9 cellular contexts compared by ENCODE assay signal in genomic region chr1:218499021-218499691, GRCh38.
DNase-seq lines count a peak whose midpoint lies in the region; ATAC-seq, FAIRE-seq and TF ChIP-seq lines count a peak whose summit lies in the region.
"Had no signal": no experiment of that assay in that cellular context is flagged by ENCODE, and none has a peak within 500 bp of the region (broad histone marks: within the 10 kb centered on the region; RNA-seq: fewer than 3 reads in every experiment).

No MANE protein-coding gene starts in this region.

- H3K79me2 ChIP-seq in HepG2 (ENCODE audit: insufficient read depth, low read length) (no peaks in the 10 kb centered on the region), mesendoderm (ENCODE audit: control insufficient read depth, insufficient read depth, low read length) (no peaks in the 10 kb centered on the region)

- peak overlapping the region; percentile 51 for H3K18ac ChIP-seq in mesendoderm (ENCODE audit: low read length)

- CTCF ChIA-PET in HepG2 (lab: Yijun Ruan, JAX; ENCODE audit: low intra/inter-chr PET ratio, low total read pairs) = no interaction called here

- H3K23ac ChIP-seq in mesendoderm (ENCODE audit: low read length) = peak overlapping the region; percentile 18

- H3K9me3 ChIP-seq in right lobe of liver (no peaks in the 10 kb centered on the region), HepG2 (ENCODE audit: low read length) (no peaks in the 10 kb centered on the region)

- FAIRE-seq in HepG2 (lab: Jason Lieb, UNC) = no peak

- H3K4me2 ChIP-seq in HepG2 (ENCODE audit: low read depth, low read length) = no peak overlapping the region
- no peak overlapping the region for H3K4me2 ChIP-seq in mesendoderm (ENCODE audit: low read length)

- POLR2A ChIA-PET in HepG2 (lab: Yijun Ruan, JAX) = no interaction called here

- 43% methylated on average over 4 of the region's 4 CpGs for WGBS in right lobe of liver (ENCODE audit: insufficient coverage, low coverage, low lambda C conversion rate, missing lambda C conversion rate)
- WGBS in HepG2 (ENCODE audit: low lambda C conversion rate) = 37% methylated on average over 4 of the region's 4 CpGs
- no CpG with 5 or more reads among the region's 4 CpGs for WGBS in mesendoderm (ENCODE audit: extremely low coverage, insufficient coverage, low lambda C conversion rate)

- no peak overlapping the region for H2AFZ ChIP-seq in HepG2 (ENCODE audit: low read length)

- DNase-seq in right lobe of liver (no peak), HepG2 (ENCODE audit: low spot score) (no peak), choroid plexus epithelial cell (ENCODE audit: low read depth) (peak; percentile 93), mesendoderm (no peak), HK-2 (ENCODE audit: unreplicated experiment) (no peak), hippocampal formation (lab: John Stamatoyannopoulos, UW) (no peak), DMS79 treated with DMSO at 0.1 percent for 48 hours (lab: John Stamatoyannopoulos, UW) (no peak), NCI-H345 treated with DMSO at 0.1 percent for 48 hours (lab: John Stamatoyannopoulos, UW; ENCODE audit: unreplicated experiment) (no peak)
- DNase-seq: C1 segment of cervical spinal cord had no signal

- TF ChIP-seq RAD21 in HepG2 (CRISPR knock-in tag; IDR thresholded peaks at IDR 0.05) = no peak

- no peak overlapping the region for H3K4ac ChIP-seq in mesendoderm (ENCODE audit: low read depth, low read length)

- BruUV-seq in HepG2 (replicated peaks; lab: Mats Ljungman, UMichigan) = no TSS peak

- intact Hi-C loops in right lobe of liver (cut with DNase I) = no loop called here
- intact Hi-C loops in HepG2 (cut with micrococcal nuclease; ENCODE audit: unreplicated experiment) = no loop called here

- ATAC-seq in right lobe of liver (peak in 2 of 4 donors; percentile 43 to 52), HepG2 (no peak)

- H3K27me3 ChIP-seq in right lobe of liver (no peaks in the 10 kb centered on the region), HepG2 (ENCODE audit: control insufficient read depth in 1 of 2, insufficient read depth in 2 of 2, low read length in 2 of 2) (no peaks in the 10 kb centered on the region), mesendoderm (ENCODE audit: insufficient read depth, low read length, poor library complexity) (no peaks in the 10 kb centered on the region)

- H2BK5ac ChIP-seq in mesendoderm (ENCODE audit: low read length) = no peak overlapping the region

- TF ChIP-seq EP300 in HepG2 (IDR thresholded peaks at IDR 0.05; ENCODE audit: low read depth in 2 of 2, low read length in 2 of 2) (no peak), HepG2 (CRISPR knock-in tag; IDR thresholded peaks at IDR 0.05; ENCODE audit: borderline replicate concordance) (no peak)

- TF ChIP-seq POLR2A in right lobe of liver (IDR thresholded peaks at IDR 0.05) (no peak), HepG2 (IDR thresholded peaks at IDR 0.05; ENCODE audit: insufficient read depth in 1 of 2, low read depth in 2 of 2, low read length in 2 of 2) (no peak)

- no peaks in the 10 kb centered on the region for H3K79me1 ChIP-seq in mesendoderm (ENCODE audit: low read length)

- H3K9ac ChIP-seq in HepG2 (ENCODE audit: insufficient read depth, low read depth, low read length) (no peak overlapping the region), mesendoderm (ENCODE audit: low read length) (no peak overlapping the region)

- TF ChIP-seq CTCF in right lobe of liver (IDR thresholded peaks at IDR 0.05) = no peak
- no peak for TF ChIP-seq CTCF in HepG2 (CRISPR knock-in tag; IDR thresholded peaks at IDR 0.05)
- TF ChIP-seq CTCF in choroid plexus epithelial cell (conservative IDR thresholded peaks at IDR 0.05; ENCODE audit: low read depth, low read length) = no peak

- H4K20me1 ChIP-seq in HepG2 (ENCODE audit: insufficient read depth, low read length) = no peaks in the 10 kb centered on the region

- H3K4me1 ChIP-seq in right lobe of liver (no peaks in the 10 kb centered on the region), HepG2 (ENCODE audit: insufficient read depth, low read length) (no peaks in the 10 kb centered on the region), mesendoderm (ENCODE audit: control insufficient read depth, low read depth, low read length) (peaks cover 8% of the 10 kb centered on the region)

- H4K8ac ChIP-seq in mesendoderm (ENCODE audit: low read depth, low read length) = peak overlapping the region; percentile 56

- H3K4me3 ChIP-seq in right lobe of liver (peak overlapping the region in 1 of 3 donors; percentile 6), HepG2 (replicated peaks in 1 of 3; ENCODE audit: insufficient read depth in 1 of 3, low read depth in 2 of 3, low read length in 3 of 3) (no peak overlapping the region), choroid plexus epithelial cell (ENCODE audit: low read depth, low read length) (peak overlapping the region; percentile 44), mesendoderm (ENCODE audit: low read length) (no peak overlapping the region)

- H3K36me3 ChIP-seq in right lobe of liver (no peaks in the 10 kb centered on the region), HepG2 (replicated peaks in 1 of 2; ENCODE audit: control insufficient read depth in 1 of 2, insufficient read depth in 2 of 2, low read length in 2 of 2) (no peaks in the 10 kb centered on the region), mesendoderm (ENCODE audit: control insufficient read depth, insufficient read depth, low read length) (no peaks in the 10 kb centered on the region)

- no peak overlapping the region for H2BK120ac ChIP-seq in mesendoderm (ENCODE audit: low read depth, low read length)

- H4K5ac ChIP-seq in mesendoderm (ENCODE audit: low read length) = no peak overlapping the region

- H2BK15ac ChIP-seq in mesendoderm (replicated peaks; ENCODE audit: low read depth) = peak overlapping the region; percentile 64

- no peak overlapping the region for H3K56ac ChIP-seq in mesendoderm (ENCODE audit: low read length)

- in situ Hi-C loops in HepG2 (cut with HindIII; ENCODE audit: extremely low pct_ligation_motif_present, low pct_unique_long_range_greater_than_20kb) = no loop called here

- H2AK5ac ChIP-seq in mesendoderm (ENCODE audit: low read length) = no peak overlapping the region

- H3K27ac ChIP-seq in right lobe of liver (peak overlapping the region; percentile 6 to 26 (median 11)), HepG2 (ENCODE audit: extremely low read length, insufficient read depth, low read length) (no peak overlapping the region), mesendoderm (ENCODE audit: low read depth, low read length) (no peak overlapping the region)

TF ChIP-seq in HepG2, 621 proteins besides CTCF, POLR2A, EP300 and RAD21:
- no peak for TF ChIP-seq TBX3 (IDR thresholded peaks at IDR 0.05; ENCODE audit: borderline replicate concordance)
- no peak for TF ChIP-seq ATAD3A (CRISPR knock-in tag; IDR thresholded peaks at IDR 0.05)
- no peak for TF ChIP-seq ZNF44 (CRISPR knock-in tag; IDR thresholded peaks at IDR 0.05)
- TF ChIP-seq MEIS2 (CRISPR knock-in tag; IDR thresholded peaks at IDR 0.05) = no peak
- TF ChIP-seq CBX1 (IDR thresholded peaks at IDR 0.05; ENCODE audit: low read depth) = no peak
- TF ChIP-seq ATRX (CRISPR knock-in tag; IDR thresholded peaks at IDR 0.05; ENCODE audit: borderline replicate concordance) = no peak

Comparison
In these comparisons a context has a peak if more than half of its experiments do, and no peak if none do; other contexts are left out.
1. H3K27ac ChIP-seq: peak in right lobe of liver (3 of 3); none in HepG2 (single experiment) and mesendoderm (single experiment).